19 cellular contexts compared by ENCODE assay signal in the genomic region with DNA sequence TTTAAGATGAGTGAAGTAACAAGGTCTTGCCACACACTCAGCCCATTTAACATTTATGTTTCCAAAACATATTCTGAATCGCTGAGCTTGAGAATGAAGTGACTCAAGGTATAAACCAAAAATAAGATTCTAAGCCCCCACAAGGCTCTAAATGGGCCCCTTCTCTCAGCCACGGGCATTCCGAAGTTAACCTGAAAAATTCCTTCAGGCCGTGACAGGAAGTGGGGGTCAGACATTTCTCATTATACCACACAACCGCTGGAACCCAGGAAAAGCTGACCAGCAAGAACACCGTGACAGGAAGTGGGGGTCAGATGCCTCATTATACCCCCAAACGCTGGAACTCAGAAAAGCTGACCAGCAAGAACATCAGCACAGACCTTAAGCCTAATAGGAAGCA.
"Had no signal": no experiment of that assay in that cellular context is flagged by ENCODE, and none has a peak within 500 bp of the region (broad histone marks: within the 10 kb centered on the region; RNA-seq: fewer than 3 reads in every experiment).

No MANE protein-coding gene starts in this region.

- H3K9me3 ChIP-seq: ovary, thyroid gland, uterus had no signal

- H3K4me1 ChIP-seq: suprapubic skin, thyroid gland, uterus had no signal

- H3K27ac ChIP-seq: coronary artery, ovary, suprapubic skin, thyroid gland, uterus had no signal

- H3K27me3 Mint-ChIP-seq: type B pancreatic cell had no signal

- H3K36me3 ChIP-seq: ovary, suprapubic skin, thyroid gland, uterus had no signal

- H3K27me3 ChIP-seq: ovary, suprapubic skin, thyroid gland, uterus had no signal

- H3K4me3 ChIP-seq: coronary artery, ovary, suprapubic skin, thyroid gland, uterus had no signal

- H3K36me3 Mint-ChIP-seq: mesothelial cell of epicardium; stimulated activated effector memory CD8-positive, alpha-beta T cell treated with anti-CD3 and anti-CD28 coated beads, Interleukin-12 subunit alpha, Interleukin-12 subunit beta, amount 100 ng/mL, for 72 hours; type B pancreatic cell had no signal

- ATAC-seq: natural killer cell; right cardiac atrium; stimulated activated effector memory CD8-positive, alpha-beta T cell treated with anti-CD3 and anti-CD28 coated beads, Interleukin-12 subunit alpha, Interleukin-12 subunit beta, amount 100 ng/mL, for 72 hours; stimulated activated naive CD8-positive, alpha-beta T cell treated with anti-CD3 and anti-CD28 coated beads, Interleukin-15, Interleukin-2, amounts not matched to agents 100 U/mL and 50 U/mL, for 24 hours had no signal

- H3K27ac Mint-ChIP-seq: mesothelial cell of epicardium; natural killer cell; stimulated activated effector memory CD8-positive, alpha-beta T cell treated with anti-CD3 and anti-CD28 coated beads, Interleukin-12 subunit alpha, Interleukin-12 subunit beta, amount 100 ng/mL, for 72 hours; type B pancreatic cell had no signal

- H3K4me1 Mint-ChIP-seq: mesothelial cell of epicardium; stimulated activated effector memory CD8-positive, alpha-beta T cell treated with anti-CD3 and anti-CD28 coated beads, Interleukin-12 subunit alpha, Interleukin-12 subunit beta, amount 100 ng/mL, for 72 hours had no signal

- H3K4me3 Mint-ChIP-seq: mesothelial cell of epicardium; natural killer cell; neural crest cell; stimulated activated effector memory CD8-positive, alpha-beta T cell treated with anti-CD3 and anti-CD28 coated beads, Interleukin-12 subunit alpha, Interleukin-12 subunit beta, amount 100 ng/mL, for 72 hours; type B pancreatic cell had no signal

- DNase-seq: effector CD4-positive, alpha-beta T cell; foreskin melanocyte; hippocampal formation; kidney glomerular epithelial cell; natural killer cell; nucleus accumbens; ovary; right cardiac atrium; small intestine; stimulated activated CD4-positive, alpha-beta T cell treated with anti-CD3 and anti-CD28 coated beads, Interleukin-2, amount 100 ng/mL, for 48 hours; stimulated activated naive CD8-positive, alpha-beta T cell treated with anti-CD3 and anti-CD28 coated beads, Interleukin-15, Interleukin-2, amounts not matched to agents 100 U/mL and 50 U/mL, for 24 hours; thyroid gland; uterus had no signal
